ENCODE assay signal across 20 cellular contexts in the genomic region with DNA sequence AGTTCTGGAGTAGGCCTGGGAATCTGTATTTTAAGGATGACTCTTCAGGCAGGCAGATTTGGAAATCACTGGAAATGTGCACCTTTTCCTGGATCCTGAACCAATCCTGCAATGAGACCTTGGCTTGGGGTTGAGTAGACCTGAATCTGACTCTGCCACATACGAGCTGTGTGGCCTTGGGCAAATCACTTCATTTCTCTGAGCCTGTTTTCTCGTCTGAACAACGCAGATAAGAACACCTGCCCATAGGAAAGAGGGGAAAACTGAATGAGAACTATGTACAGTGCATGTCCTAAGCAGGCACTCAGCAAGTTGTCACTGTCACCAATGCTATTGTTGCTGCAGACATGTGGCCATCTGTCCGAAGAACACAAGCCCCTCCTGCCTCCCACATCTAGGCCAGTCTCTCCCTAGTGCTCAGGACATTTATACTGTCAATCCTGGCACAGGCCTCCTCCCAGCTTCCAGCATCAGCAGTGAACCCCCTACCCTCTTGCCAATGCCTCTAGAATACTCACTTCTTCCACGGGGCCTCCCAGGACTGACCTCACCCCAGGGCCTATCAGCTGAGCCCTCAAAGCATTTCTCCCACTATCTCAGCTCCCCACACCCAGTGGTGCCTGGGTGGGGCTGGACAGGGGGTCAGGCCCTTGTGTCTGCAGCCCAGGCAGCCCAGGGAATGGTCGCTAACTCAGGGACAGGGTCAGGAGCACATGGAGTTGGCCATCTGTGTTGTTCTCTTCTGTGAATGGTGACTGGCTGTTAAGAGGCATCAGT.
DNase-seq lines count a peak whose midpoint lies in the region; ATAC-seq, FAIRE-seq and TF ChIP-seq lines count a peak whose summit lies in the region.
"Had no signal": no experiment of that assay in that cellular context is flagged by ENCODE, and none has a peak within 500 bp of the region (broad histone marks: within the 10 kb centered on the region; RNA-seq: fewer than 3 reads in every experiment).

No MANE protein-coding gene starts in this region.

- ATAC-seq in left lung (no peak), HG02571 (IDR thresholded peaks at IDR 0.05; ENCODE audit: unreplicated experiment) (no peak)
- ATAC-seq: CD8-positive, alpha-beta T cell; GM23338 had no signal

- peak; percentile 72 for FAIRE-seq in bronchial epithelial cell (lab: Jason Lieb, UNC)
- FAIRE-seq: D721Med, G401.6, GM12891 had no signal

- H3K4me1 Mint-ChIP-seq in nephron: peaks cover 18% of the 10 kb centered on the region
- H3K4me1 Mint-ChIP-seq: CD14-positive monocyte had no signal

- H3K27me3 ChIP-seq in bronchial epithelial cell (ENCODE audit: control insufficient read depth, insufficient read depth, low read length) (peaks cover 3% of the 10 kb centered on the region), thyroid gland (no peaks in the 10 kb centered on the region), left lung (peaks cover 0 to 54% of the 10 kb centered on the region in 2 donors)

- TF ChIP-seq CTCF in bronchial epithelial cell (IDR thresholded peaks at IDR 0.05; ENCODE audit: insufficient read depth, low read length, severe bottlenecking): no peak
- no peak for TF ChIP-seq CTCF in nephron (IDR thresholded peaks at IDR 0.05; ENCODE audit: unreplicated experiment in 3 of 3)
- TF ChIP-seq CTCF in thyroid gland (IDR thresholded peaks at IDR 0.05): no peak
- no peak for TF ChIP-seq CTCF in left lung (IDR thresholded peaks at IDR 0.05)

- H3K9me3 ChIP-seq in thyroid gland: no peaks in the 10 kb centered on the region
- no peaks in the 10 kb centered on the region for H3K9me3 ChIP-seq in left lung

- H3K36me3 Mint-ChIP-seq in nephron (ENCODE audit: low read depth): no peaks in the 10 kb centered on the region
- H3K36me3 Mint-ChIP-seq: CD14-positive monocyte; CD8-positive, alpha-beta T cell had no signal

- no peak overlapping the region for H3K4me3 ChIP-seq in bronchial epithelial cell (ENCODE audit: low read depth, low read length)
- H3K4me3 ChIP-seq in thyroid gland (replicated peaks in 1 of 3): no peak overlapping the region
- H3K4me3 ChIP-seq in left lung: no peak overlapping the region
- H3K4me3 ChIP-seq: GM23338 had no signal

- peaks cover 55% of the 10 kb centered on the region for H3K27me3 Mint-ChIP-seq in nephron (ENCODE audit: low read depth)

- no peak overlapping the region for H3K4me3 Mint-ChIP-seq in nephron
- H3K4me3 Mint-ChIP-seq: CD14-positive monocyte; CD8-positive, alpha-beta T cell; GM23338; H9 had no signal

- intact Hi-C loops in thyroid gland (cut with DNase I): no loop called here
- intact Hi-C loops in left lung (cut with DNase I): no loop called here

- TF ChIP-seq POLR2A in thyroid gland (IDR thresholded peaks at IDR 0.05): no peak

- no peaks in the 10 kb centered on the region for H3K9me3 Mint-ChIP-seq in nephron
- H3K9me3 Mint-ChIP-seq: CD8-positive, alpha-beta T cell; GM23338 had no signal

- DNase-seq in NCI-H82 (lab: John Stamatoyannopoulos, UW) (peak; percentile 27), NCI-H82 treated with DMSO at 0.1 percent for 48 hours (lab: John Stamatoyannopoulos, UW; ENCODE audit: unreplicated experiment) (no peak), bronchial epithelial cell (ENCODE audit: low read depth) (no peak), thyroid gland (peak in 1 of 2 donors; percentile 9), pons (ENCODE audit: low spot score) (no peak), left lung (no peak)
- DNase-seq: CD8-positive, alpha-beta T cell; COR-L47; DMS153; DMS79 treated with DMSO at 0.1 percent for 48 hours; EL; H9 had no signal

- 68 to 87% methylated on average over 6 of the region's 6 CpGs for WGBS in thyroid gland, 2 donors

- H3K27ac ChIP-seq in thyroid gland (peak overlapping the region in 2 of 3 donors; percentile 65 to 87), left lung (no peak overlapping the region)
- H3K27ac ChIP-seq: 22Rv1 had no signal

- H3K36me3 ChIP-seq in bronchial epithelial cell (ENCODE audit: control insufficient read depth, insufficient read depth, low read length) (no peaks in the 10 kb centered on the region), thyroid gland (no peaks in the 10 kb centered on the region), left lung (no peaks in the 10 kb centered on the region)

- H3K4me1 ChIP-seq in thyroid gland (peaks cover 55 to 72% of the 10 kb centered on the region in 2 donors), left lung (no peaks in the 10 kb centered on the region)

- H3K27ac Mint-ChIP-seq in nephron: peak overlapping the region in 2 of 3 experiments; percentile 3 to 50
- H3K27ac Mint-ChIP-seq: CD14-positive monocyte; CD8-positive, alpha-beta T cell; GM23338 had no signal

Comparison
In these comparisons a context has a peak if more than half of its experiments do, and no peak if none do; other contexts are left out.
1. H3K27ac ChIP-seq: peak in thyroid gland (2 of 3); none in left lung (0 of 2).